In genomic region chr18:48539406-48540328, GRCh38 we compare ENCODE assay signal across 8 cellular contexts. TPM values are rescaled to one million over a fixed set of nuclear protein-coding genes. Genes with fewer than 3 reads are reported as not detected.
DNase-seq lines count a peak whose midpoint lies in the region; ATAC-seq and TF ChIP-seq lines count a peak whose summit lies in the region.

No MANE protein-coding gene starts in this region.

- peak overlapping the region; percentile 95 to 97 for H3K27ac ChIP-seq in tibial artery

- no peaks in the 10 kb centered on the region for H3K9me3 ChIP-seq in NT2/D1 (ENCODE audit: insufficient read depth, low read length)
- H3K9me3 ChIP-seq in tibial artery: no peaks in the 10 kb centered on the region

- peak overlapping the region; percentile 71 for H3K4me3 ChIP-seq in NT2/D1 (ENCODE audit: insufficient read length, low read depth)
- peak overlapping the region; percentile 90 to 97 for H3K4me3 ChIP-seq in tibial artery

- intact Hi-C loops in tibial artery (cut with DNase I; ENCODE audit: low total_unique reads): loop anchor here (5.0 kb wide), 1 partner anchor 73 kb away; no protein-coding TSS in a partner anchor

- peak overlapping the region; percentile 87 to 98 (median 94) for H3K4me3 Mint-ChIP-seq in naive B cell

- H3K27me3 ChIP-seq in NT2/D1 (ENCODE audit: insufficient read depth, insufficient read length) (no peaks in the 10 kb centered on the region), tibial artery (no peaks in the 10 kb centered on the region)

- no peaks in the 10 kb centered on the region for H3K9me3 Mint-ChIP-seq in naive B cell

- peak overlapping the region in 2 of 6 donors; percentile 54 to 84 for H3K27ac Mint-ChIP-seq in naive B cell

- DNase-seq in NCI-H82 (lab: John Stamatoyannopoulos, UW) (peak; percentile 63), NCI-H82 treated with DMSO at 0.1 percent for 48 hours (lab: John Stamatoyannopoulos, UW; ENCODE audit: unreplicated experiment) (no peak), NT2/D1 (ENCODE audit: low read depth, low spot score) (no peak), fibroblast of peridontal ligament (ENCODE audit: extremely low read depth) (peak; percentile 51), naive B cell (peak; percentile 22), tibial artery (peak; percentile 40 to 79), middle frontal gyrus (ENCODE audit: extremely low spot score, low spot score) (no peak)
- DNase-seq in activated effector memory CD4-positive, alpha-beta T cell treated with Interleukin-2 at 50 U/mL for 16 hours: peak; percentile 5

- ATAC-seq in naive B cell (ENCODE audit: low read depth in 2 of 2): peak; percentile 17 to 26

- H3K4me1 ChIP-seq in NT2/D1 (ENCODE audit: insufficient read depth, insufficient read length): peaks cover 5% of the 10 kb centered on the region
- peaks cover 0 to 41% (median 21%) of the 10 kb centered on the region in 4 donors for H3K4me1 ChIP-seq in tibial artery

- peaks cover 0 to 16% (median 9%) of the 10 kb centered on the region in 3 donors for H3K27me3 Mint-ChIP-seq in naive B cell

- H3K36me3 Mint-ChIP-seq in naive B cell: peaks cover 0 to 5% of the 10 kb centered on the region in 2 donors

- H3K36me3 ChIP-seq in NT2/D1 (ENCODE audit: insufficient read depth, insufficient read length, low read length) (peaks cover 7% of the 10 kb centered on the region), tibial artery (no peaks in the 10 kb centered on the region)

- H3K4me1 Mint-ChIP-seq in naive B cell: peaks cover 4 to 26% (median 8%) of the 10 kb centered on the region in 3 donors

- H3K9ac ChIP-seq in NT2/D1 (ENCODE audit: insufficient read length, low read depth): peak overlapping the region; percentile 80

- TF ChIP-seq CTCF in tibial artery (IDR thresholded peaks at IDR 0.05): no peak

RNA-seq across cellular contexts. Expression of gene CTIF, which starts 0.8 kb away (rescaled TPM):
- 1 to 10 TPM in 1 of 6 donors, under 1 TPM in 3, not detected in 2; 0.29 to 1.1 (median 0.66) TPM for polyA plus RNA-seq in naive B cell (ENCODE audit: low read depth in 6 of 6)

Comparison
In these comparisons a context has a peak if more than half of its experiments do, and no peak if none do; other contexts are left out.
1. DNase-seq: peak in NCI-H82 (single experiment), activated effector memory CD4-positive, alpha-beta T cell treated with Interleukin-2 at 50 U/mL for 16 hours (single experiment), fibroblast of peridontal ligament (single experiment), naive B cell (single experiment) and tibial artery (2 of 2); none in NCI-H82 treated with DMSO at 0.1 percent for 48 hours (single experiment), NT2/D1 (single experiment) and middle frontal gyrus (single experiment).